ENCODE assay signal across 18 cellular contexts in genomic region chr11:16410479-16410878, GRCh38. TPM values are rescaled to one million over a fixed set of nuclear protein-coding genes. Genes with fewer than 3 reads are reported as not detected.
"Had no signal": no experiment of that assay in that cellular context is flagged by ENCODE, and none has a peak within 500 bp of the region (broad histone marks: within the 10 kb centered on the region; RNA-seq: fewer than 3 reads in every experiment).

No MANE protein-coding gene starts in this region.

- H3K4me1 ChIP-seq: body of pancreas, colonic mucosa had no signal

- H3K4me3 ChIP-seq: body of pancreas, colonic mucosa, skin epidermis had no signal

- H3K4me3 Mint-ChIP-seq: activated B cell treated with CpG ODN at 0.5 μM for 24 hours; activated CD4-positive, alpha-beta T cell treated with anti-CD3 and anti-CD28 coated beads, Interleukin-2, amount 10 ng/mL, durations not matched to agents 24 days and 14 days; activated naive CD8-positive, alpha-beta T cell treated with anti-CD3 and anti-CD28 coated beads for 36 hours; activated T-cell treated with anti-CD3 and anti-CD28 coated beads, Interleukin-2, amount 50 U/mL, for 72 hours; immature natural killer cell had no signal

- DNase-seq: activated B cell treated with CpG ODN at 0.5 μM for 24 hours; activated CD4-positive, alpha-beta T cell treated with anti-CD3 and anti-CD28 coated beads, Interleukin-2, amount 10 ng/mL, durations not matched to agents 24 days and 14 days; activated CD8-positive, alpha-beta memory T cell treated with anti-CD3 and anti-CD28 coated beads, Interleukin-2, amount 50 U/mL, for 48 hours; activated naive CD8-positive, alpha-beta T cell treated with anti-CD3 and anti-CD28 coated beads for 36 hours; activated T-cell treated with anti-CD3 and anti-CD28 coated beads, Interleukin-2, amount 50 U/mL, for 72 hours; amygdala; body of pancreas; central memory CD4-positive, alpha-beta T cell; colonic mucosa; foreskin melanocyte; immature natural killer cell; right cardiac atrium; stimulated activated naive CD8-positive, alpha-beta T cell treated with anti-CD3 and anti-CD28 coated beads, Interleukin-15, Interleukin-2, amounts not matched to agents 100 U/mL and 50 U/mL, for 24 hours; SW 1271; trophoblast cell had no signal

- H3K27ac Mint-ChIP-seq: activated B cell treated with CpG ODN at 0.5 μM for 24 hours; activated CD4-positive, alpha-beta T cell treated with anti-CD3 and anti-CD28 coated beads, Interleukin-2, amount 10 ng/mL, durations not matched to agents 24 days and 14 days; activated naive CD8-positive, alpha-beta T cell treated with anti-CD3 and anti-CD28 coated beads for 36 hours; activated T-cell treated with anti-CD3 and anti-CD28 coated beads, Interleukin-2, amount 50 U/mL, for 72 hours; immature natural killer cell; progenitor cell of endocrine pancreas had no signal

- H3K36me3 Mint-ChIP-seq: activated naive CD8-positive, alpha-beta T cell treated with anti-CD3 and anti-CD28 coated beads for 36 hours; immature natural killer cell had no signal

- H3K27me3 ChIP-seq: body of pancreas, colonic mucosa had no signal

- H3K27me3 Mint-ChIP-seq: activated B cell treated with CpG ODN at 0.5 μM for 24 hours; activated CD4-positive, alpha-beta T cell treated with anti-CD3 and anti-CD28 coated beads, Interleukin-2, amount 10 ng/mL, durations not matched to agents 24 days and 14 days; activated naive CD8-positive, alpha-beta T cell treated with anti-CD3 and anti-CD28 coated beads for 36 hours; progenitor cell of endocrine pancreas had no signal

- ATAC-seq: activated T-cell treated with anti-CD3 and anti-CD28 coated beads, Interleukin-2, amount 50 U/mL, for 72 hours; body of pancreas; right cardiac atrium; stimulated activated naive CD8-positive, alpha-beta T cell treated with anti-CD3 and anti-CD28 coated beads, Interleukin-15, Interleukin-2, amounts not matched to agents 100 U/mL and 50 U/mL, for 24 hours had no signal

- H3K9me3 Mint-ChIP-seq: activated B cell treated with CpG ODN at 0.5 μM for 24 hours; activated CD4-positive, alpha-beta T cell treated with anti-CD3 and anti-CD28 coated beads, Interleukin-2, amount 10 ng/mL, durations not matched to agents 24 days and 14 days; activated naive CD8-positive, alpha-beta T cell treated with anti-CD3 and anti-CD28 coated beads for 36 hours; activated T-cell treated with anti-CD3 and anti-CD28 coated beads, Interleukin-2, amount 50 U/mL, for 72 hours had no signal

- H3K9me3 ChIP-seq: body of pancreas, colonic mucosa had no signal

- H3K4me1 Mint-ChIP-seq: activated B cell treated with CpG ODN at 0.5 μM for 24 hours; activated naive CD8-positive, alpha-beta T cell treated with anti-CD3 and anti-CD28 coated beads for 36 hours had no signal

- H3K36me3 ChIP-seq: colonic mucosa had no signal

- H3K27ac ChIP-seq: body of pancreas, colonic mucosa, skin epidermis had no signal

RNA-seq across cellular contexts. Expression of gene SOX6, which starts 54.1 kb away (rescaled TPM):
- total RNA-seq: activated B cell treated with CpG ODN at 0.5 μM for 24 hours; activated CD4-positive, alpha-beta T cell treated with anti-CD3 and anti-CD28 coated beads, Interleukin-2, amount 10 ng/mL, durations not matched to agents 24 days and 14 days; T-helper 2 cell treated with Interferon-gamma antibody and Interleukin-4, amounts not matched to agents 100 ng/mL and 5 ng/mL, for 36 hours had no signal
- polyA plus RNA-seq: immature natural killer cell had no signal
